ENCODE assay signal across 16 cellular contexts in genomic region chr18:35424356-35424755, GRCh38. TPM values are rescaled to one million over a fixed set of nuclear protein-coding genes. Genes with fewer than 3 reads are reported as not detected.
DNase-seq lines count a peak whose midpoint lies in the region; ATAC-seq and TF ChIP-seq lines count a peak whose summit lies in the region.
"Had no signal": no experiment of that assay in that cellular context is flagged by ENCODE, and none has a peak within 500 bp of the region (broad histone marks: within the 10 kb centered on the region; RNA-seq: fewer than 3 reads in every experiment).

No MANE protein-coding gene starts in this region.

- ATAC-seq in esophagus mucosa = peak; percentile 57
- peak; percentile 17 for ATAC-seq in upper lobe of right lung
- ATAC-seq in HG02678 (IDR thresholded peaks at IDR 0.05; ENCODE audit: unreplicated experiment) = no peak
- ATAC-seq in GM21825 (IDR thresholded peaks at IDR 0.05; ENCODE audit: unreplicated experiment) = no peak
- ATAC-seq: CD8-positive, alpha-beta T cell had no signal

- DNase-seq in WERI-Rb-1 (peak; percentile 41), dermis blood vessel endothelial cell (peak; percentile 79), upper lobe of right lung (no peak), NCI-H1417 (lab: John Stamatoyannopoulos, UW) (no peak)
- DNase-seq: CD8-positive, alpha-beta T cell; COR-L47; DMS 273 treated with DMSO at 0.1 percent for 48 hours; DMS53; GOT3; H9 had no signal

- intact Hi-C loops in upper lobe of right lung (cut with DNase I) = no loop called here

- no peaks in the 10 kb centered on the region for H3K36me3 ChIP-seq in WERI-Rb-1
- no peaks in the 10 kb centered on the region for H3K36me3 ChIP-seq in upper lobe of right lung
- H3K36me3 ChIP-seq: BLaER1 treated with 17β-estradiol and CSF1 and Interleukin-3, amounts not matched to agents 10 nM and 100 nM had no signal

- no peaks in the 10 kb centered on the region for H3K4me1 ChIP-seq in upper lobe of right lung
- H3K4me1 ChIP-seq: BLaER1 treated with 17β-estradiol and CSF1 and Interleukin-3, amounts not matched to agents 10 nM and 100 nM had no signal

- H3K27ac ChIP-seq in WERI-Rb-1 (no peak overlapping the region), upper lobe of right lung (no peak overlapping the region)
- H3K27ac ChIP-seq: BLaER1 treated with 17β-estradiol and CSF1 and Interleukin-3, amounts not matched to agents 10 nM and 100 nM; HL-60 had no signal

- no peak for TF ChIP-seq CTCF in WERI-Rb-1 (IDR thresholded peaks at IDR 0.05; ENCODE audit: low read depth, low read length)
- TF ChIP-seq CTCF in upper lobe of right lung (IDR thresholded peaks at IDR 0.05) = no peak

- H3K4me3 ChIP-seq in WERI-Rb-1 (ENCODE audit: low read depth, low read length) (no peak overlapping the region), upper lobe of right lung (no peak overlapping the region)
- H3K4me3 ChIP-seq: BLaER1 treated with 17β-estradiol and CSF1 and Interleukin-3, amounts not matched to agents 10 nM and 100 nM had no signal

- H3K27me3 ChIP-seq in WERI-Rb-1 (ENCODE audit: insufficient read depth, low read depth, severe bottlenecking) (no peaks in the 10 kb centered on the region), upper lobe of right lung (no peaks in the 10 kb centered on the region)
- H3K27me3 ChIP-seq: BLaER1 treated with 17β-estradiol and CSF1 and Interleukin-3, amounts not matched to agents 10 nM and 100 nM had no signal

- H3K9me3 ChIP-seq in WERI-Rb-1 (ENCODE audit: severe bottlenecking) = no peaks in the 10 kb centered on the region
- H3K9me3 ChIP-seq in upper lobe of right lung = no peaks in the 10 kb centered on the region

RNA-seq across cellular contexts. Expression of gene ZNF396, which starts 47.2 kb away (rescaled TPM):
- 0.51 and 0.79 TPM in 2 replicates for total RNA-seq in dermis blood vessel endothelial cell
- 0.80 TPM for total RNA-seq in esophagus mucosa
- total RNA-seq in upper lobe of right lung = 3.1 TPM
- total RNA-seq: CD8-positive, alpha-beta T cell; HT1080 had no signal

Comparison
In these comparisons a context has a peak if more than half of its experiments do, and no peak if none do; other contexts are left out.
1. DNase-seq: peak in WERI-Rb-1 (single experiment) and dermis blood vessel endothelial cell (single experiment); none in upper lobe of right lung (single experiment) and NCI-H1417 (0 of 3).
2. ATAC-seq: peak in esophagus mucosa (single experiment) and upper lobe of right lung (single experiment); none in HG02678 (single experiment) and GM21825 (single experiment).